Comparison of ENCODE assay signal across 1 cellular context in the genomic region with DNA sequence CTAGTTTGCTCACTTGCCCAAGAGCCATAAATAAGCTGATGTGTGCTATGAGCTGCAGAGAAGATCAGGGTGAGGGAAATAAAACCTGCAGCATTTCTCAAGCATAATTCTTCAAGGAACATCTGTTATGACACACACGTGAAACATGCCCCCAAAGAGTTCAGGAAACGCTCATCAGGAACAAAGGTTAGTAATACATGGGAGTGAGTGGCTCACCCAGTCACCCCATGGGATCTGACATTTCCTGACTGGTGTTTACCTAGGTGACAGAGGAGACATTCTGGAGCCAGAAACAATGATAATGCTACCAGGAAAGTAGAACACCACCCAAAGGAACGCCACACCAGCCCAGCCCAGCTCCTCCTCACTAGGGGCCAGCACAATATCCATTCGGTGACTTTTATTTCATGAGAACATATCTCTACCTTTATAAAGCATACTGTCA.
TF ChIP-seq lines count a peak whose summit lies in the region.

No MANE protein-coding gene starts in this region.

TF ChIP-seq in HepG2, 621 proteins besides CTCF, POLR2A, EP300 and RAD21 (continued from another document and continues in another):
- no peak for TF ChIP-seq ZBTB10 (CRISPR knock-in tag; IDR thresholded peaks at IDR 0.05; ENCODE audit: borderline replicate concordance)
- TF ChIP-seq ZMYM2 (CRISPR knock-in tag; IDR thresholded peaks at IDR 0.05): 0 out of 2 replicates have a peak, but pooled peaks have one; percentile 15
- TF ChIP-seq NCOR1 (IDR thresholded peaks at IDR 0.05; ENCODE audit: borderline replicate concordance, low read length): peak; percentile 63; the same call in 1 of the 2 replicates
- no peak for TF ChIP-seq TEAD2 (CRISPR knock-in tag; IDR thresholded peaks at IDR 0.05)
- no peak for TF ChIP-seq ZSCAN30 (CRISPR knock-in tag; IDR thresholded peaks at IDR 0.05)
- TF ChIP-seq THAP8 (CRISPR knock-in tag; IDR thresholded peaks at IDR 0.05; ENCODE audit: borderline replicate concordance): no peak
- TF ChIP-seq BHLHE40 (IDR thresholded peaks at IDR 0.05; ENCODE audit: low read length): peak; percentile 48; the same call in 1 of the 2 replicates
- no peak for TF ChIP-seq TERF1 (CRISPR knock-in tag; IDR thresholded peaks at IDR 0.05)
- no peak for TF ChIP-seq NR1H2 (CRISPR knock-in tag; IDR thresholded peaks at IDR 0.05; ENCODE audit: borderline replicate concordance, low read depth)
- TF ChIP-seq ZGPAT (CRISPR knock-in tag; IDR thresholded peaks at IDR 0.05): peak; percentile 70
- TF ChIP-seq ZBTB20 (CRISPR knock-in tag; IDR thresholded peaks at IDR 0.05; ENCODE audit: borderline replicate concordance, low read depth): no peak
- no peak for TF ChIP-seq ZBTB2 (CRISPR knock-in tag; IDR thresholded peaks at IDR 0.05; ENCODE audit: low read depth)
- TF ChIP-seq ZNF317 (CRISPR knock-in tag; IDR thresholded peaks at IDR 0.05): no peak
- no peak for TF ChIP-seq SIN3A (IDR thresholded peaks at IDR 0.05; ENCODE audit: borderline replicate concordance, low read depth, low read length)
- no peak for TF ChIP-seq ZNF570 (CRISPR knock-in tag; IDR thresholded peaks at IDR 0.05; ENCODE audit: borderline replicate concordance)
- TF ChIP-seq ZFP82 (CRISPR knock-in tag; IDR thresholded peaks at IDR 0.05; ENCODE audit: borderline replicate concordance): no peak
- TF ChIP-seq KLF15 (CRISPR knock-in tag; IDR thresholded peaks at IDR 0.05; ENCODE audit: borderline replicate concordance): no peak
- no peak for TF ChIP-seq ZEB1 (IDR thresholded peaks at IDR 0.05; ENCODE audit: insufficient replicate concordance, low read depth)
- TF ChIP-seq HDAC2 (CRISPR knock-in tag; IDR thresholded peaks at IDR 0.05): peak; percentile 87
- TF ChIP-seq RELA (CRISPR knock-in tag; IDR thresholded peaks at IDR 0.05): no peak
- TF ChIP-seq REST (IDR thresholded peaks at IDR 0.05; ENCODE audit: borderline replicate concordance in 1 of 2, low read depth in 1 of 2, low read length in 2 of 2): no peak
- TF ChIP-seq PREB (CRISPR knock-in tag; IDR thresholded peaks at IDR 0.05): no peak
- TF ChIP-seq ZNF766 (CRISPR knock-in tag; IDR thresholded peaks at IDR 0.05; ENCODE audit: borderline replicate concordance): 0 out of 2 replicates have a peak, but pooled peaks have one; percentile 31
- TF ChIP-seq MED1 (CRISPR knock-in tag; IDR thresholded peaks at IDR 0.05): peak; percentile 90
- TF ChIP-seq ARNTL (CRISPR knock-in tag; IDR thresholded peaks at IDR 0.05): peak; percentile 61; the same call in 1 of the 2 replicates
- TF ChIP-seq ZFP37 (CRISPR knock-in tag; IDR thresholded peaks at IDR 0.05; ENCODE audit: borderline replicate concordance): 0 out of 2 replicates have a peak, but pooled peaks have one; percentile 32
- TF ChIP-seq MLX (CRISPR knock-in tag; IDR thresholded peaks at IDR 0.05): peak; percentile 90
- TF ChIP-seq, protein P1, sequence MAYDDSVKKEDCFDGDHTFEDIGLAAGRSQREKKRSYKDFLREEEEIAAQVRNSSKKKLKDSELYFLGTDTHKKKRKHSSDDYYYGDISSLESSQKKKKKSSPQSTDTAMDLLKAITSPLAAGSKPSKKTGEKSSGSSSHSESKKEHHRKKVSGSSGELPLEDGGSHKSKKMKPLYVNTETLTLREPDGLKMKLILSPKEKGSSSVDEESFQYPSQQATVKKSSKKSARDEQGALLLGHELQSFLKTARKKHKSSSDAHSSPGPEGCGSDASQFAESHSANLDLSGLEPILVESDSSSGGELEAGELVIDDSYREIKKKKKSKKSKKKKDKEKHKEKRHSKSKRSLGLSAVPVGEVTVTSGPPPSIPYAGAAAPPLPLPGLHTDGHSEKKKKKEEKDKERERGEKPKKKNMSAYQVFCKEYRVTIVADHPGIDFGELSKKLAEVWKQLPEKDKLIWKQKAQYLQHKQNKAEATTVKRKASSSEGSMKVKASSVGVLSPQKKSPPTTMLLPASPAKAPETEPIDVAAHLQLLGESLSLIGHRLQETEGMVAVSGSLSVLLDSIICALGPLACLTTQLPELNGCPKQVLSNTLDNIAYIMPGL (CRISPR knock-in tag; IDR thresholded peaks at IDR 0.05; ENCODE audit: borderline replicate concordance in 1 of 2, low read depth in 1 of 2): peak in 1 of 2 experiments; percentile 16; a peak in 1 of 4 replicates
- TF ChIP-seq KDM5A (IDR thresholded peaks at IDR 0.05; ENCODE audit: borderline replicate concordance, low read length): no peak
- no peak for TF ChIP-seq RBFOX2 (IDR thresholded peaks at IDR 0.05; ENCODE audit: low read depth, low read length)
- peak; percentile 79 for TF ChIP-seq MIXL1 (CRISPR knock-in tag; IDR thresholded peaks at IDR 0.05)
- TF ChIP-seq ZBTB34 (CRISPR knock-in tag; IDR thresholded peaks at IDR 0.05): peak; percentile 82
- TF ChIP-seq ZFP36L2 (CRISPR knock-in tag; IDR thresholded peaks at IDR 0.05): no peak
- TF ChIP-seq ZNF326 (CRISPR knock-in tag; IDR thresholded peaks at IDR 0.05; ENCODE audit: borderline replicate concordance): no peak
- TF ChIP-seq JARID2 (CRISPR knock-in tag; IDR thresholded peaks at IDR 0.05; ENCODE audit: insufficient replicate concordance): no peak
- no peak for TF ChIP-seq ZNF552 (CRISPR knock-in tag; IDR thresholded peaks at IDR 0.05; ENCODE audit: borderline replicate concordance)
- no peak for TF ChIP-seq ZNF382 (CRISPR knock-in tag; IDR thresholded peaks at IDR 0.05; ENCODE audit: borderline replicate concordance)
- TF ChIP-seq ZNF546 (CRISPR knock-in tag; conservative IDR thresholded peaks at IDR 0.05): no peak
- TF ChIP-seq ZKSCAN8 (CRISPR knock-in tag; IDR thresholded peaks at IDR 0.05; ENCODE audit: borderline replicate concordance): no peak
- no peak for TF ChIP-seq ZNF180 (CRISPR knock-in tag; IDR thresholded peaks at IDR 0.05; ENCODE audit: borderline replicate concordance, low read depth)
- TF ChIP-seq TCF7 (IDR thresholded peaks at IDR 0.05; ENCODE audit: low read depth): peak; percentile 63
- peak; percentile 59; the same call in 1 of the 2 replicates for TF ChIP-seq ZBTB7B (CRISPR knock-in tag; IDR thresholded peaks at IDR 0.05)
- TF ChIP-seq ZNF543 (CRISPR knock-in tag; IDR thresholded peaks at IDR 0.05): no peak
- TF ChIP-seq MEIS2 (CRISPR knock-in tag; IDR thresholded peaks at IDR 0.05): peak; percentile 89
- TF ChIP-seq HMG20A (CRISPR knock-in tag; IDR thresholded peaks at IDR 0.05; ENCODE audit: borderline replicate concordance): peak; percentile 70; the same call in 1 of the 2 replicates
- peak; percentile 29; the same call in 1 of the 2 replicates for TF ChIP-seq HDAC1 (CRISPR knock-in tag; IDR thresholded peaks at IDR 0.05)
- peak; percentile 70; the same call in 1 of the 2 replicates for TF ChIP-seq FOXK1 (CRISPR knock-in tag; IDR thresholded peaks at IDR 0.05; ENCODE audit: borderline replicate concordance, low read depth)
- no peak for TF ChIP-seq STAG1 (CRISPR knock-in tag; IDR thresholded peaks at IDR 0.05)
